8 cellular contexts compared by ENCODE assay signal in genomic region chr3:160801386-160802118, GRCh38. TPM values are rescaled to one million over a fixed set of nuclear protein-coding genes. Genes with fewer than 3 reads are reported as not detected.
DNase-seq lines count a peak whose midpoint lies in the region; ATAC-seq and TF ChIP-seq lines count a peak whose summit lies in the region.

No MANE protein-coding gene starts in this region.

- no peak for TF ChIP-seq CTCF in CD8-positive, alpha-beta T cell (IDR thresholded peaks at IDR 0.05)
- TF ChIP-seq CTCF in astrocyte of the cerebellum (IDR thresholded peaks at IDR 0.05; ENCODE audit: low read depth, low read length, missing control alignments) (no peak), tibial nerve (IDR thresholded peaks at IDR 0.05) (no peak)

- no peaks in the 10 kb centered on the region for H3K9me3 Mint-ChIP-seq in CD8-positive, alpha-beta T cell
- no peaks in the 10 kb centered on the region for H3K9me3 Mint-ChIP-seq in IgD-negative memory B cell

- no peaks in the 10 kb centered on the region for H3K4me1 ChIP-seq in CD8-positive, alpha-beta T cell (ENCODE audit: insufficient read depth, low read length)
- H3K4me1 ChIP-seq in mesenchymal stem cell (ENCODE audit: control insufficient read depth, insufficient read depth, low read depth, low read length) (no peaks in the 10 kb centered on the region), tibial nerve (peaks cover 0 to 26% (median 6%) of the 10 kb centered on the region in 4 donors)

- no peak overlapping the region for H3K27ac Mint-ChIP-seq in CD8-positive, alpha-beta T cell
- peak overlapping the region in 2 of 3 donors; percentile 48 to 71 for H3K27ac Mint-ChIP-seq in IgD-negative memory B cell

- H3K79me1 ChIP-seq in mesenchymal stem cell (replicated peaks; ENCODE audit: low read length, poor library complexity, severe bottlenecking) = no peaks in the 10 kb centered on the region

- CTCF ChIA-PET in CD8-positive, alpha-beta T cell (lab: Charles Lee) = no interaction called here

- H3K4ac ChIP-seq in mesenchymal stem cell (ENCODE audit: low read depth in 1 of 2, low read length in 2 of 2) = no peak overlapping the region

- no peak overlapping the region for H3K14ac ChIP-seq in mesenchymal stem cell (ENCODE audit: low read length in 2 of 2)

- no peak for TF ChIP-seq POLR2A in tibial nerve (IDR thresholded peaks at IDR 0.05)

- no peak overlapping the region for H2BK120ac ChIP-seq in mesenchymal stem cell (ENCODE audit: low read depth, low read length)

- POLR2A ChIA-PET in CD8-positive, alpha-beta T cell (lab: Charles Lee) = no interaction called here

- H3K9ac ChIP-seq in mesenchymal stem cell (ENCODE audit: low read length) = peak overlapping the region; percentile 83

- no peaks in the 10 kb centered on the region for H3K27me3 Mint-ChIP-seq in CD8-positive, alpha-beta T cell (ENCODE audit: low read depth)
- H3K27me3 Mint-ChIP-seq in IgD-negative memory B cell = peaks cover 8% of the 10 kb centered on the region

- no peak overlapping the region for H2BK5ac ChIP-seq in mesenchymal stem cell (ENCODE audit: low read depth, low read length, poor library complexity, severe bottlenecking)

- H3K4me2 ChIP-seq in mesenchymal stem cell (ENCODE audit: low read length, poor library complexity, severe bottlenecking) = no peak overlapping the region

- no peak overlapping the region for H2BK15ac ChIP-seq in mesenchymal stem cell (ENCODE audit: low read depth, poor library complexity, severe bottlenecking)

- no peak overlapping the region for H3K18ac ChIP-seq in mesenchymal stem cell (ENCODE audit: low read depth in 1 of 2, low read length in 2 of 2)

- no peak overlapping the region for H4K91ac ChIP-seq in mesenchymal stem cell (ENCODE audit: low read length)

- WGBS in mesenchymal stem cell = 38% methylated on average over 8 of the region's 8 CpGs
- WGBS in tibial nerve, 2 donors = 41 to 47% methylated on average over 8 of the region's 8 CpGs

- intact Hi-C loops in CD8-positive, alpha-beta T cell (cut with DNase I, micrococcal nuclease) = no loop called here

- no peak overlapping the region for H4K8ac ChIP-seq in mesenchymal stem cell (ENCODE audit: low read length)

- H3K36me3 ChIP-seq in CD8-positive, alpha-beta T cell (ENCODE audit: insufficient read depth, low read length) = no peaks in the 10 kb centered on the region
- H3K36me3 ChIP-seq in mesenchymal stem cell (ENCODE audit: control insufficient read depth in 1 of 2, insufficient read depth in 2 of 2, low read depth in 1 of 2, low read length in 2 of 2) (no peaks in the 10 kb centered on the region), tibial nerve (no peaks in the 10 kb centered on the region)

- H2BK12ac ChIP-seq in mesenchymal stem cell (ENCODE audit: low read length in 2 of 2) = no peak overlapping the region

- TF ChIP-seq EP300 in tibial nerve (IDR thresholded peaks at IDR 0.05) = peak in 1 of 2 donors; percentile 68

- no peak overlapping the region for H3K4me3 ChIP-seq in CD8-positive, alpha-beta T cell (ENCODE audit: low read depth, low read length)
- H3K4me3 ChIP-seq in astrocyte of the cerebellum (ENCODE audit: low read depth, low read length) = no peak overlapping the region
- H3K4me3 ChIP-seq in mesenchymal stem cell (ENCODE audit: insufficient read depth in 1 of 2, low read depth in 1 of 2, low read length in 2 of 2) = peak overlapping the region in 1 of 2 experiments; percentile 55
- no peak overlapping the region for H3K4me3 ChIP-seq in tibial nerve

- no peaks in the 10 kb centered on the region for H3K9me3 ChIP-seq in CD8-positive, alpha-beta T cell (ENCODE audit: low read length)
- H3K9me3 ChIP-seq in mesenchymal stem cell (ENCODE audit: control insufficient read depth, low read length) (no peaks in the 10 kb centered on the region), tibial nerve (no peaks in the 10 kb centered on the region)

- no peak overlapping the region for H3K27ac ChIP-seq in CD8-positive, alpha-beta T cell (ENCODE audit: low read depth, low read length)
- H3K27ac ChIP-seq in mesenchymal stem cell (ENCODE audit: low read length, poor library complexity, severe bottlenecking) = no peak overlapping the region
- H3K27ac ChIP-seq in tibial nerve = peak overlapping the region in 3 of 4 donors; percentile 40 to 78 (median 55)

- H3K27me3 ChIP-seq in CD8-positive, alpha-beta T cell (ENCODE audit: insufficient read depth, low read length) = no peaks in the 10 kb centered on the region
- H3K27me3 ChIP-seq in mesenchymal stem cell (ENCODE audit: control insufficient read depth in 1 of 2, insufficient read depth in 1 of 2, low read length in 2 of 2) (no peaks in the 10 kb centered on the region), tibial nerve (no peaks in the 10 kb centered on the region)

- H2AFZ ChIP-seq in mesenchymal stem cell (ENCODE audit: low read depth, low read length) = no peak overlapping the region

- H3K23ac ChIP-seq in mesenchymal stem cell (ENCODE audit: low read length in 2 of 2) = no peak overlapping the region

- DNase-seq in CD8-positive, alpha-beta T cell = peak in 1 of 7 experiments; percentile 14
- peak; percentile 9 for DNase-seq in astrocyte of the cerebellum (ENCODE audit: low read depth)
- peak; percentile 75 for DNase-seq in mesenchymal stem cell
- DNase-seq in tibial nerve (ENCODE audit: low spot score in 2 of 2) = peak; percentile 24 to 60
- DNase-seq in HUDEP-2 (lab: John Stamatoyannopoulos, UW; ENCODE audit: unreplicated experiment in 76 of 76) = no peak
- no peak for DNase-seq in NCI-H226

- no peak for ATAC-seq in CD8-positive, alpha-beta T cell
- ATAC-seq in GM21515 (IDR thresholded peaks at IDR 0.05; ENCODE audit: unreplicated experiment) = peak; percentile 81

- in situ Hi-C loops in astrocyte of the cerebellum (cut with HindIII; ENCODE audit: low sequenced_read_pairs) = no loop called here

- peaks cover 9% of the 10 kb centered on the region for H3K4me1 Mint-ChIP-seq in CD8-positive, alpha-beta T cell (ENCODE audit: low read depth)
- H3K4me1 Mint-ChIP-seq in IgD-negative memory B cell = peaks cover 8 to 22% (median 16%) of the 10 kb centered on the region in 3 donors

- H3K4me3 Mint-ChIP-seq in CD8-positive, alpha-beta T cell = peak overlapping the region; percentile 5
- H3K4me3 Mint-ChIP-seq in IgD-negative memory B cell = peak overlapping the region; percentile 46 to 75 (median 60)

- no peak overlapping the region for H2AK5ac ChIP-seq in mesenchymal stem cell (ENCODE audit: low read length, severe bottlenecking)

- H3K36me3 Mint-ChIP-seq in CD8-positive, alpha-beta T cell = no peaks in the 10 kb centered on the region
- no peaks in the 10 kb centered on the region for H3K36me3 Mint-ChIP-seq in IgD-negative memory B cell

RNA-seq across cellular contexts. Expression of gene PPM1L, which starts 45.5 kb away (rescaled TPM):
- total RNA-seq in CD8-positive, alpha-beta T cell = 1 to 10 TPM; 1.8 to 2.9 TPM
- polyA plus RNA-seq in IgD-negative memory B cell = 3.0 TPM
- 0.95 TPM for polyA plus RNA-seq in mesenchymal stem cell (2013, experiment 1 of 2)
- 0.81 TPM for polyA plus RNA-seq in mesenchymal stem cell (2013, experiment 2 of 2)
- total RNA-seq in tibial nerve = 10 to 100 TPM; 13.2 to 41.0 (median 24.3) TPM

Comparison
In these comparisons a context has a peak if more than half of its experiments do, and no peak if none do; other contexts are left out.
1. DNase-seq: peak in astrocyte of the cerebellum (single experiment), mesenchymal stem cell (single experiment) and tibial nerve (2 of 2); none in HUDEP-2 (0 of 76) and NCI-H226 (single experiment).
2. H3K27ac ChIP-seq: peak in tibial nerve (3 of 4); none in CD8-positive, alpha-beta T cell (single experiment) and mesenchymal stem cell (single experiment).